1 cellular context compared by ENCODE assay signal in the genomic region with DNA sequence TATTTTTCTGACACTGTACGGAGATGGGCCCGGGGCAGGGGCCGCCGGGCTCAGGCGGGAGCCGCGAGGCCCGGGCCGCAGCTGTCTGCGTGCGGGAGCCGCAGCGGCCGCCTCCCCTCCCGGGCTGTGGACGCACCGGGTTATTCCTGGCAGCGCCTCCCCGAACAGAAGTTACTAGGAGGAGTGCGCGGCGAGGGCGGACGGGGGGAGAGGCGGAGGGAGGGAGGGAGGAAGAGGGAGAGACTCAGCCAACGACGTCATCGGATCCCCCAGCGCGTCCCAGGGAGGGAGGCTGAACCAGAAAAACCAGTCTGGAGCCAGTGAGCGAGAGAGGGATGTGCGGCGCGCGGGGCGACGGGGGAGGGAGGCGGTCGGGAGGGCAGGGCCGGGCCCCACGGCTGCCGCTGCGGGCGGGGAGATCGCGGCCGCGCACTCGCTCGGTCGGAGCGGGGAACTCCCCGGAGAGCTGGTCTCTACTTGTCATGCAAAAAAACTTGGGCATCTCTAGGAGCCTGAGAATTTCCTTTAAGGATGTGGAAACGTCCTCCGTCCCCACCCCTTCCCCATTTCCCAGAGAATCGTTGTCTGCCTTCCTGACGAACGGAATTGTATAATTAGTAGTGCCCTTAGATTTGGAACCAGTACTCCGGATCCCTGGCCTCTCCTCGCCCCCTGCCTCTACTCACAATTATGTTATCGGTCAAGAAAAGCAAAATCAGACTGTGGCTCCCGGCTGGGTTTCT.
A peak's percentile ranks its signal among the peaks of the same experiment; 100 is the strongest.
TF ChIP-seq lines count a peak whose summit lies in the region.

No MANE protein-coding gene starts in this region.

TF ChIP-seq in A549, 52 proteins besides CTCF, POLR2A, EP300 and RAD21 (continued from another document):
- TF ChIP-seq, protein P1, sequence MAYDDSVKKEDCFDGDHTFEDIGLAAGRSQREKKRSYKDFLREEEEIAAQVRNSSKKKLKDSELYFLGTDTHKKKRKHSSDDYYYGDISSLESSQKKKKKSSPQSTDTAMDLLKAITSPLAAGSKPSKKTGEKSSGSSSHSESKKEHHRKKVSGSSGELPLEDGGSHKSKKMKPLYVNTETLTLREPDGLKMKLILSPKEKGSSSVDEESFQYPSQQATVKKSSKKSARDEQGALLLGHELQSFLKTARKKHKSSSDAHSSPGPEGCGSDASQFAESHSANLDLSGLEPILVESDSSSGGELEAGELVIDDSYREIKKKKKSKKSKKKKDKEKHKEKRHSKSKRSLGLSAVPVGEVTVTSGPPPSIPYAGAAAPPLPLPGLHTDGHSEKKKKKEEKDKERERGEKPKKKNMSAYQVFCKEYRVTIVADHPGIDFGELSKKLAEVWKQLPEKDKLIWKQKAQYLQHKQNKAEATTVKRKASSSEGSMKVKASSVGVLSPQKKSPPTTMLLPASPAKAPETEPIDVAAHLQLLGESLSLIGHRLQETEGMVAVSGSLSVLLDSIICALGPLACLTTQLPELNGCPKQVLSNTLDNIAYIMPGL (CRISPR knock-in tag; IDR thresholded peaks at IDR 0.05; ENCODE audit: borderline replicate concordance): no peak
- peak; percentile 36; the same call in 1 of the 2 replicates for TF ChIP-seq GATA3 (IDR thresholded peaks at IDR 0.05; ENCODE audit: borderline replicate concordance)
- TF ChIP-seq ZNF302 (CRISPR knock-in tag; IDR thresholded peaks at IDR 0.05): no peak
- TF ChIP-seq EHMT2 (IDR thresholded peaks at IDR 0.05; ENCODE audit: low read depth): no peak
- no peak for TF ChIP-seq TP53 (CRISPR knock-in tag; IDR thresholded peaks at IDR 0.05)
- TF ChIP-seq TFCP2L1 (CRISPR knock-in tag; IDR thresholded peaks at IDR 0.05): no peak
- no peak for TF ChIP-seq JUNB (IDR thresholded peaks at IDR 0.05)
- TF ChIP-seq FOSL2 (IDR thresholded peaks at IDR 0.05): no peak
- TF ChIP-seq FOSL2 (CRISPR knock-in tag; IDR thresholded peaks at IDR 0.05): no peak
- no peak for TF ChIP-seq BHLHE40 (IDR thresholded peaks at IDR 0.05; ENCODE audit: low read depth, low read length)
- TF ChIP-seq, protein P2, sequence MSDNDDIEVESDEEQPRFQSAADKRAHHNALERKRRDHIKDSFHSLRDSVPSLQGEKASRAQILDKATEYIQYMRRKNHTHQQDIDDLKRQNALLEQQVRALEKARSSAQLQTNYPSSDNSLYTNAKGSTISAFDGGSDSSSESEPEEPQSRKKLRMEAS (IDR thresholded peaks at IDR 0.05): no peak
- TF ChIP-seq, protein P3, sequence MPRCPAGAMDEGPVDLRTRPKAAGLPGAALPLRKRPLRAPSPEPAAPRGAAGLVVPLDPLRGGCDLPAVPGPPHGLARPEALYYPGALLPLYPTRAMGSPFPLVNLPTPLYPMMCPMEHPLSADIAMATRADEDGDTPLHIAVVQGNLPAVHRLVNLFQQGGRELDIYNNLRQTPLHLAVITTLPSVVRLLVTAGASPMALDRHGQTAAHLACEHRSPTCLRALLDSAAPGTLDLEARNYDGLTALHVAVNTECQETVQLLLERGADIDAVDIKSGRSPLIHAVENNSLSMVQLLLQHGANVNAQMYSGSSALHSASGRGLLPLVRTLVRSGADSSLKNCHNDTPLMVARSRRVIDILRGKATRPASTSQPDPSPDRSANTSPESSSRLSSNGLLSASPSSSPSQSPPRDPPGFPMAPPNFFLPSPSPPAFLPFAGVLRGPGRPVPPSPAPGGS (IDR thresholded peaks at IDR 0.05): peak; percentile 42; the same call in 1 of the 3 replicates
- no peak for TF ChIP-seq HOXB5 (CRISPR knock-in tag; IDR thresholded peaks at IDR 0.05)
- TF ChIP-seq, protein P4, sequence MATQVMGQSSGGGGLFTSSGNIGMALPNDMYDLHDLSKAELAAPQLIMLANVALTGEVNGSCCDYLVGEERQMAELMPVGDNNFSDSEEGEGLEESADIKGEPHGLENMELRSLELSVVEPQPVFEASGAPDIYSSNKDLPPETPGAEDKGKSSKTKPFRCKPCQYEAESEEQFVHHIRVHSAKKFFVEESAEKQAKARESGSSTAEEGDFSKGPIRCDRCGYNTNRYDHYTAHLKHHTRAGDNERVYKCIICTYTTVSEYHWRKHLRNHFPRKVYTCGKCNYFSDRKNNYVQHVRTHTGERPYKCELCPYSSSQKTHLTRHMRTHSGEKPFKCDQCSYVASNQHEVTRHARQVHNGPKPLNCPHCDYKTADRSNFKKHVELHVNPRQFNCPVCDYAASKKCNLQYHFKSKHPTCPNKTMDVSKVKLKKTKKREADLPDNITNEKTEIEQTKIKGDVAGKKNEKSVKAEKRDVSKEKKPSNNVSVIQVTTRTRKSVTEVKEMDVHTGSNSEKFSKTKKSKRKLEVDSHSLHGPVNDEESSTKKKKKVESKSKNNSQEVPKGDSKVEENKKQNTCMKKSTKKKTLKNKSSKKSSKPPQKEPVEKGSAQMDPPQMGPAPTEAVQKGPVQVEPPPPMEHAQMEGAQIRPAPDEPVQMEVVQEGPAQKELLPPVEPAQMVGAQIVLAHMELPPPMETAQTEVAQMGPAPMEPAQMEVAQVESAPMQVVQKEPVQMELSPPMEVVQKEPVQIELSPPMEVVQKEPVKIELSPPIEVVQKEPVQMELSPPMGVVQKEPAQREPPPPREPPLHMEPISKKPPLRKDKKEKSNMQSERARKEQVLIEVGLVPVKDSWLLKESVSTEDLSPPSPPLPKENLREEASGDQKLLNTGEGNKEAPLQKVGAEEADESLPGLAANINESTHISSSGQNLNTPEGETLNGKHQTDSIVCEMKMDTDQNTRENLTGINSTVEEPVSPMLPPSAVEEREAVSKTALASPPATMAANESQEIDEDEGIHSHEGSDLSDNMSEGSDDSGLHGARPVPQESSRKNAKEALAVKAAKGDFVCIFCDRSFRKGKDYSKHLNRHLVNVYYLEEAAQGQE (IDR thresholded peaks at IDR 0.05): no peak
- TF ChIP-seq HOXA7 (CRISPR knock-in tag; IDR thresholded peaks at IDR 0.05): no peak
- 0 out of 2 replicates have a peak, but pooled peaks have one; percentile 7 for TF ChIP-seq PHF8 (IDR thresholded peaks at IDR 0.05; ENCODE audit: borderline replicate concordance, low read depth)
- no peak for TF ChIP-seq NPAS2 (CRISPR knock-in tag; IDR thresholded peaks at IDR 0.05; ENCODE audit: borderline replicate concordance)
- TF ChIP-seq, protein P5, sequence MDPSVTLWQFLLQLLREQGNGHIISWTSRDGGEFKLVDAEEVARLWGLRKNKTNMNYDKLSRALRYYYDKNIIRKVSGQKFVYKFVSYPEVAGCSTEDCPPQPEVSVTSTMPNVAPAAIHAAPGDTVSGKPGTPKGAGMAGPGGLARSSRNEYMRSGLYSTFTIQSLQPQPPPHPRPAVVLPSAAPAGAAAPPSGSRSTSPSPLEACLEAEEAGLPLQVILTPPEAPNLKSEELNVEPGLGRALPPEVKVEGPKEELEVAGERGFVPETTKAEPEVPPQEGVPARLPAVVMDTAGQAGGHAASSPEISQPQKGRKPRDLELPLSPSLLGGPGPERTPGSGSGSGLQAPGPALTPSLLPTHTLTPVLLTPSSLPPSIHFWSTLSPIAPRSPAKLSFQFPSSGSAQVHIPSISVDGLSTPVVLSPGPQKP (IDR thresholded peaks at IDR 0.05; ENCODE audit: low read depth, low read length): no peak
- no peak for TF ChIP-seq CBX2 (IDR thresholded peaks at IDR 0.05; ENCODE audit: borderline replicate concordance, low read depth)
- TF ChIP-seq, protein P6, sequence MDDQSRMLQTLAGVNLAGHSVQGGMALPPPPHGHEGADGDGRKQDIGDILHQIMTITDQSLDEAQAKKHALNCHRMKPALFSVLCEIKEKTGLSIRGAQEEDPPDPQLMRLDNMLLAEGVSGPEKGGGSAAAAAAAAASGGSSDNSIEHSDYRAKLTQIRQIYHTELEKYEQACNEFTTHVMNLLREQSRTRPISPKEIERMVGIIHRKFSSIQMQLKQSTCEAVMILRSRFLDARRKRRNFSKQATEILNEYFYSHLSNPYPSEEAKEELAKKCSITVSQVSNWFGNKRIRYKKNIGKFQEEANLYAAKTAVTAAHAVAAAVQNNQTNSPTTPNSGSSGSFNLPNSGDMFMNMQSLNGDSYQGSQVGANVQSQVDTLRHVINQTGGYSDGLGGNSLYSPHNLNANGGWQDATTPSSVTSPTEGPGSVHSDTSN (IDR thresholded peaks at IDR 0.05): no peak
- no peak for TF ChIP-seq MAFK (IDR thresholded peaks at IDR 0.05; ENCODE audit: partially characterized antibody)
- TF ChIP-seq, protein P7, sequence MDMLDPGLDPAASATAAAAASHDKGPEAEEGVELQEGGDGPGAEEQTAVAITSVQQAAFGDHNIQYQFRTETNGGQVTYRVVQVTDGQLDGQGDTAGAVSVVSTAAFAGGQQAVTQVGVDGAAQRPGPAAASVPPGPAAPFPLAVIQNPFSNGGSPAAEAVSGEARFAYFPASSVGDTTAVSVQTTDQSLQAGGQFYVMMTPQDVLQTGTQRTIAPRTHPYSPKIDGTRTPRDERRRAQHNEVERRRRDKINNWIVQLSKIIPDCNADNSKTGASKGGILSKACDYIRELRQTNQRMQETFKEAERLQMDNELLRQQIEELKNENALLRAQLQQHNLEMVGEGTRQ (IDR thresholded peaks at IDR 0.05): no peak
- TF ChIP-seq SMC3 (IDR thresholded peaks at IDR 0.05): 0 out of 3 replicates have a peak, but pooled peaks have one; percentile 8
- TF ChIP-seq, protein P8, sequence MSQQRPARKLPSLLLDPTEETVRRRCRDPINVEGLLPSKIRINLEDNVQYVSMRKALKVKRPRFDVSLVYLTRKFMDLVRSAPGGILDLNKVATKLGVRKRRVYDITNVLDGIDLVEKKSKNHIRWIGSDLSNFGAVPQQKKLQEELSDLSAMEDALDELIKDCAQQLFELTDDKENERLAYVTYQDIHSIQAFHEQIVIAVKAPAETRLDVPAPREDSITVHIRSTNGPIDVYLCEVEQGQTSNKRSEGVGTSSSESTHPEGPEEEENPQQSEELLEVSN (IDR thresholded peaks at IDR 0.05; ENCODE audit: borderline replicate concordance, low read depth): no peak
- TF ChIP-seq NFE2L2 (conservative IDR thresholded peaks at IDR 0.05; ENCODE audit: low read length): no peak
- 0 out of 2 replicates have a peak, but pooled peaks have one; percentile 43 for TF ChIP-seq MAZ (IDR thresholded peaks at IDR 0.05; ENCODE audit: borderline replicate concordance, low read depth, low read length)
- TF ChIP-seq RNF2 (IDR thresholded peaks at IDR 0.05; ENCODE audit: borderline replicate concordance, low read depth): no peak
- TF ChIP-seq ZSCAN20 (CRISPR knock-in tag; IDR thresholded peaks at IDR 0.05): no peak
- no peak for TF ChIP-seq ESRRA (IDR thresholded peaks at IDR 0.05; ENCODE audit: borderline replicate concordance, low read length)
- TF ChIP-seq, protein P9, sequence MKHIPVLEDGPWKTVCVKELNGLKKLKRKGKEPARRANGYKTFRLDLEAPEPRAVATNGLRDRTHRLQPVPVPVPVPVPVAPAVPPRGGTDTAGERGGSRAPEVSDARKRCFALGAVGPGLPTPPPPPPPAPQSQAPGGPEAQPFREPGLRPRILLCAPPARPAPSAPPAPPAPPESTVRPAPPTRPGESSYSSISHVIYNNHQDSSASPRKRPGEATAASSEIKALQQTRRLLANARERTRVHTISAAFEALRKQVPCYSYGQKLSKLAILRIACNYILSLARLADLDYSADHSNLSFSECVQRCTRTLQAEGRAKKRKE (CRISPR knock-in tag; IDR thresholded peaks at IDR 0.05; ENCODE audit: low read depth): no peak
- TF ChIP-seq, protein P10, sequence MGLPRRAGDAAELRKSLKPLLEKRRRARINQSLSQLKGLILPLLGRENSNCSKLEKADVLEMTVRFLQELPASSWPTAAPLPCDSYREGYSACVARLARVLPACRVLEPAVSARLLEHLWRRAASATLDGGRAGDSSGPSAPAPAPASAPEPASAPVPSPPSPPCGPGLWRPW (IDR thresholded peaks at IDR 0.05): no peak
- no peak for TF ChIP-seq CEBPB (IDR thresholded peaks at IDR 0.05)
- no peak for TF ChIP-seq HOXB13 (CRISPR knock-in tag; IDR thresholded peaks at IDR 0.05; ENCODE audit: low read depth)
